Comparison of ENCODE assay signal across 17 cellular contexts in the genomic region with DNA sequence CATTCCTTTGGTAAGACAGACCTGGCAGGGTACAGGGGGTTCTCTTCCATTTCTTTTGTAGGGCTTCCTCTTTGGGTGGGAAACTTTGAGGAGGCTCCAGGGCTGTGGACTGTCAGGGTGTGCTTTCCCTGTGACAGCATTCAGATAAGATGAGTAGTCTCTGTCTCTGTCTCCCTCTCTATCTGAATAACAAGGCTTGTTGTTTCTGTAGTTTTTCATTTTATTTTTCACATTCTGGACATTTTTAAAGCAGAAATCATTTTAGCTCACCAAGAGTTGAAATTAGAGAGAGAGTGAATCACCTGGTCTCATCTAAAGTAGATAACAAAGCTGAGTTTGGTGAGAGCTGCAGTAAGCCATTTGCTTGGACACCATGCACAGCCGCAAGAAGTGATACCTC.
DNase-seq lines count a peak whose midpoint lies in the region; ATAC-seq and TF ChIP-seq lines count a peak whose summit lies in the region.
"Had no signal": no experiment of that assay in that cellular context is flagged by ENCODE, and none has a peak within 500 bp of the region (broad histone marks: within the 10 kb centered on the region; RNA-seq: fewer than 3 reads in every experiment).

No MANE protein-coding gene starts in this region.

- H3K27ac Mint-ChIP-seq in brain = peak overlapping the region in 4 of 5 experiments; percentile 9 to 92 (median 73)
- peak overlapping the region; percentile 68 for H3K27ac Mint-ChIP-seq in stimulated activated effector memory CD8-positive, alpha-beta T cell treated with anti-CD3 and anti-CD28 coated beads, Interleukin-12 subunit alpha, Interleukin-12 subunit beta, amount 100 ng/mL, for 72 hours

- no peak overlapping the region for H3K4me3 ChIP-seq in IMR-90 (ENCODE audit: insufficient read depth, low read depth, low read length)
- no peak overlapping the region for H3K4me3 ChIP-seq in mesenchymal stem cell (ENCODE audit: insufficient read depth in 1 of 2, low read depth in 1 of 2, low read length in 2 of 2)
- no peak overlapping the region for H3K4me3 ChIP-seq in mammary epithelial cell (replicated peaks in 1 of 3; ENCODE audit: insufficient read depth in 1 of 3, low read depth in 2 of 3, low read length in 3 of 3)
- H3K4me3 ChIP-seq in Karpas-422 (ENCODE audit: low read length) = no peak overlapping the region
- H3K4me3 ChIP-seq: MG63, tibial nerve had no signal

- H3K4me1 Mint-ChIP-seq in brain = peaks cover 27% of the 10 kb centered on the region
- peaks cover 24% of the 10 kb centered on the region for H3K4me1 Mint-ChIP-seq in stimulated activated effector memory CD8-positive, alpha-beta T cell treated with anti-CD3 and anti-CD28 coated beads, Interleukin-12 subunit alpha, Interleukin-12 subunit beta, amount 100 ng/mL, for 72 hours

- H3K27me3 ChIP-seq in IMR-90 (ENCODE audit: control insufficient read depth, insufficient read depth, low read length) (no peaks in the 10 kb centered on the region), mesenchymal stem cell (ENCODE audit: control insufficient read depth in 1 of 2, insufficient read depth in 1 of 2, low read length in 2 of 2) (peaks cover 0 to 2% of the 10 kb centered on the region in 2 experiments), mammary epithelial cell (ENCODE audit: insufficient read depth, low read length) (no peaks in the 10 kb centered on the region), Karpas-422 (ENCODE audit: low read length) (no peaks in the 10 kb centered on the region)
- H3K27me3 ChIP-seq: MG63, tibial nerve had no signal

- TF ChIP-seq CTCF in IMR-90 (conservative IDR thresholded peaks at IDR 0.05; ENCODE audit: low read depth, low read length) (no peak), brain (conservative IDR thresholded peaks at IDR 0.05) (no peak), mammary epithelial cell (conservative IDR thresholded peaks at IDR 0.05 in 1 of 2, IDR thresholded peaks at IDR 0.05 in 1 of 2; ENCODE audit: extremely low read depth in 1 of 2, insufficient read depth in 1 of 2, low read depth in 1 of 2, low read length in 2 of 2) (no peak)

- H3K9me2 ChIP-seq in Karpas-422 (replicated peaks; ENCODE audit: insufficient read depth, low read length) = no peaks in the 10 kb centered on the region

- H2AK9ac ChIP-seq in IMR-90 (replicated peaks; ENCODE audit: low read depth, low read length, poor library complexity) = no peak overlapping the region

- H3K36me3 ChIP-seq in IMR-90 (ENCODE audit: control insufficient read depth, insufficient read depth, low read length) (no peaks in the 10 kb centered on the region), mesenchymal stem cell (ENCODE audit: control insufficient read depth in 1 of 2, insufficient read depth in 2 of 2, low read depth in 1 of 2, low read length in 2 of 2) (no peaks in the 10 kb centered on the region), mammary epithelial cell (ENCODE audit: insufficient read depth, low read length) (no peaks in the 10 kb centered on the region), Karpas-422 (ENCODE audit: insufficient read depth, low read length) (no peaks in the 10 kb centered on the region)
- H3K36me3 ChIP-seq: MG63, tibial nerve had no signal

- H4K5ac ChIP-seq in IMR-90 (ENCODE audit: low read depth, low read length) = peak overlapping the region; percentile 9; the same call in 1 of the 2 replicates

- no peak overlapping the region for H2BK12ac ChIP-seq in mesenchymal stem cell (ENCODE audit: low read length in 2 of 2)

- WGBS in IMR-90 (ENCODE audit: extremely low coverage in 2 of 2, insufficient read length in 1 of 2), 2 experiments = no CpG with 5 or more reads among the region's 1 CpG
- WGBS in mesenchymal stem cell = no CpG with 5 or more reads among the region's 1 CpG
- WGBS in mammary epithelial cell (ENCODE audit: low coverage, missing lambda C conversion rate) = 100% methylated on average over 1 of the region's 1 CpG

- TF ChIP-seq POLR2A in IMR-90 (IDR thresholded peaks at IDR 0.05; ENCODE audit: low read depth, low read length) = no peak

- H3K36me3 Mint-ChIP-seq in brain = no peaks in the 10 kb centered on the region
- H3K36me3 Mint-ChIP-seq in stimulated activated effector memory CD8-positive, alpha-beta T cell treated with anti-CD3 and anti-CD28 coated beads, Interleukin-12 subunit alpha, Interleukin-12 subunit beta, amount 100 ng/mL, for 72 hours = no peaks in the 10 kb centered on the region

- H4K20me1 ChIP-seq in IMR-90 (ENCODE audit: insufficient read depth, low read length) (no peaks in the 10 kb centered on the region; the same call in 1 of the 2 replicates), mammary epithelial cell (ENCODE audit: insufficient read depth, low read length) (no peaks in the 10 kb centered on the region), Karpas-422 (ENCODE audit: insufficient read depth, low read depth, low read length) (no peaks in the 10 kb centered on the region)

- H3K79me1 ChIP-seq in IMR-90 (ENCODE audit: low read depth in 1 of 2, low read length in 2 of 2) = peaks cover 2 to 13% of the 10 kb centered on the region in 2 experiments; a peak in 2 of 4 replicates
- no peaks in the 10 kb centered on the region for H3K79me1 ChIP-seq in mesenchymal stem cell (replicated peaks; ENCODE audit: low read length, poor library complexity, severe bottlenecking)

- H3K9me1 ChIP-seq in IMR-90 (ENCODE audit: insufficient read depth, low read length) = peaks cover 20% of the 10 kb centered on the region

- CTCF ChIA-PET in IMR-90 (lab: Yijun Ruan, JAX) (no interaction called here), mammary epithelial cell (lab: Charles Lee; ENCODE audit: low non-redundant PET) (no interaction called here)

- dilution Hi-C loops in IMR-90 (cut with HindIII; ENCODE audit: low sequenced_read_pairs, unreplicated experiment) (no loop called here), mammary epithelial cell (cut with HindIII; ENCODE audit: low sequenced_read_pairs) (loop anchor here (5.0 kb wide), 1 partner anchor 71 kb away; no protein-coding TSS in a partner anchor)

- H2BK15ac ChIP-seq in IMR-90 (ENCODE audit: low read depth, low read length) (peak overlapping the region; percentile 83; the same call in 2 of the 3 replicates), mesenchymal stem cell (ENCODE audit: low read depth, poor library complexity, severe bottlenecking) (no peak overlapping the region)

- ATAC-seq in IMR-90 (ENCODE audit: low read depth) = 0 out of 2 replicates have a peak, but pooled peaks have one; percentile 9
- ATAC-seq in stimulated activated effector memory CD8-positive, alpha-beta T cell treated with anti-CD3 and anti-CD28 coated beads, Interleukin-12 subunit alpha, Interleukin-12 subunit beta, amount 100 ng/mL, for 72 hours = no peak
- no peak for ATAC-seq in HG03354 (IDR thresholded peaks at IDR 0.05; ENCODE audit: poor library complexity, severe bottlenecking, unreplicated experiment)

- H3K79me2 ChIP-seq in mammary epithelial cell (ENCODE audit: insufficient read depth, low read length) (no peaks in the 10 kb centered on the region), Karpas-422 (ENCODE audit: low read length) (no peaks in the 10 kb centered on the region)

- H3K4ac ChIP-seq in IMR-90 (ENCODE audit: low read depth, low read length) = peak overlapping the region; percentile 87
- peak overlapping the region; percentile 16 to 69 for H3K4ac ChIP-seq in mesenchymal stem cell (ENCODE audit: low read depth in 1 of 2, low read length in 2 of 2)

- no peaks in the 10 kb centered on the region for H3K9me3 Mint-ChIP-seq in brain
- no peaks in the 10 kb centered on the region for H3K9me3 Mint-ChIP-seq in stimulated activated effector memory CD8-positive, alpha-beta T cell treated with anti-CD3 and anti-CD28 coated beads, Interleukin-12 subunit alpha, Interleukin-12 subunit beta, amount 100 ng/mL, for 72 hours

- H2BK5ac ChIP-seq in IMR-90 (ENCODE audit: low read depth, low read length, poor library complexity, severe bottlenecking) (peak overlapping the region; percentile 70), mesenchymal stem cell (ENCODE audit: low read depth, low read length, poor library complexity, severe bottlenecking) (no peak overlapping the region)

- peak; percentile 52 for DNase-seq in IMR-90
- DNase-seq in mesenchymal stem cell = peak; percentile 43
- DNase-seq in stimulated activated effector memory CD8-positive, alpha-beta T cell treated with anti-CD3 and anti-CD28 coated beads, Interleukin-12 subunit alpha, Interleukin-12 subunit beta, amount 100 ng/mL, for 72 hours (ENCODE audit: low spot score in 2 of 2) = no peak
- DNase-seq in mammary epithelial cell = no peak
- no peak for DNase-seq in Karpas-422
- no peak for DNase-seq in activated naive CD4-positive, alpha-beta T cell (lab: John Stamatoyannopoulos, UW)
- DNase-seq: activated CD4-positive, alpha-beta T cell treated with anti-CD3 and anti-CD28 coated beads for 1 hour; activated CD8-positive, alpha-beta memory T cell treated with anti-CD3 and anti-CD28 coated beads, Interleukin-2, amount 50 U/mL, for 4 hours; activated naive CD4-positive, alpha-beta T cell treated with anti-CD3 and anti-CD28 coated beads, Interleukin-2, amount 50 U/mL, for 16 hours; NCI-H2081; NCI-H774; RPMI8226; T-helper 2 cell had no signal

- POLR2A ChIA-PET in IMR-90 (lab: Charles Lee; ENCODE audit: unreplicated experiment) = no interaction called here

- H4K91ac ChIP-seq in IMR-90 (ENCODE audit: insufficient read depth, low read depth, low read length) (peak overlapping the region; percentile 89; the same call in 1 of the 2 replicates), mesenchymal stem cell (ENCODE audit: low read length) (no peak overlapping the region)

- H3K27ac ChIP-seq in IMR-90 (ENCODE audit: insufficient read depth, low read length) (no peak overlapping the region), mesenchymal stem cell (ENCODE audit: low read length, poor library complexity, severe bottlenecking) (peak overlapping the region; percentile 65), mammary epithelial cell (ENCODE audit: insufficient read depth, low read depth, low read length) (no peak overlapping the region), Karpas-422 (ENCODE audit: low read length) (no peak overlapping the region)

- no peaks in the 10 kb centered on the region for H3K27me3 Mint-ChIP-seq in brain

- no peak overlapping the region for H2AFZ ChIP-seq in IMR-90 (replicated peaks; ENCODE audit: low read length, poor library complexity)
- no peak overlapping the region for H2AFZ ChIP-seq in mesenchymal stem cell (ENCODE audit: low read depth, low read length)
- no peak overlapping the region for H2AFZ ChIP-seq in mammary epithelial cell (ENCODE audit: low read depth, low read length)
- H2AFZ ChIP-seq in Karpas-422 (ENCODE audit: low read length) = no peak overlapping the region

- H3K18ac ChIP-seq in IMR-90 (ENCODE audit: low read depth, low read length) (peak overlapping the region; percentile 51; the same call in 1 of the 2 replicates), mesenchymal stem cell (ENCODE audit: low read depth in 1 of 2, low read length in 2 of 2) (peak overlapping the region in 1 of 2 experiments; percentile 87)

- H3K4me1 ChIP-seq in IMR-90 (ENCODE audit: control insufficient read depth, insufficient read depth, low read length) = peaks cover 17% of the 10 kb centered on the region
- peaks cover 16% of the 10 kb centered on the region for H3K4me1 ChIP-seq in mesenchymal stem cell (ENCODE audit: control insufficient read depth, insufficient read depth, low read depth, low read length)
- H3K4me1 ChIP-seq in mammary epithelial cell (ENCODE audit: insufficient read depth, low read length) = peaks cover 21% of the 10 kb centered on the region
- H3K4me1 ChIP-seq in Karpas-422 (ENCODE audit: low read length) = no peaks in the 10 kb centered on the region

- H3K56ac ChIP-seq in IMR-90 (ENCODE audit: extremely low read depth, insufficient read depth, low read length) = peak overlapping the region; percentile 33; the same call in 1 of the 2 replicates

- peak overlapping the region; percentile 93 for H2BK20ac ChIP-seq in IMR-90 (ENCODE audit: low read depth, low read length)

- intact Hi-C loops in IMR-90 (cut with micrococcal nuclease) (no loop called here), mammary epithelial cell (cut with micrococcal nuclease) (loop anchor here (5.0 kb wide), 2 partner anchors 76 to 101 kb away; a partner anchor contains a TSS)

- no peak overlapping the region for H3K4me3 Mint-ChIP-seq in brain
- no peak overlapping the region for H3K4me3 Mint-ChIP-seq in stimulated activated effector memory CD8-positive, alpha-beta T cell treated with anti-CD3 and anti-CD28 coated beads, Interleukin-12 subunit alpha, Interleukin-12 subunit beta, amount 100 ng/mL, for 72 hours

- H3K9ac ChIP-seq in IMR-90 (ENCODE audit: low read depth, low read length) = no peak overlapping the region
- H3K9ac ChIP-seq in mesenchymal stem cell (ENCODE audit: low read length) = peak overlapping the region; percentile 75
- H3K9ac ChIP-seq in mammary epithelial cell (ENCODE audit: insufficient read depth, low read length) = no peak overlapping the region
- H3K9ac ChIP-seq in Karpas-422 (ENCODE audit: low read length) = no peak overlapping the region

- H3K4me2 ChIP-seq in IMR-90 (ENCODE audit: low read depth, low read length) (peak overlapping the region; percentile 14; the same call in 1 of the 2 replicates), mesenchymal stem cell (ENCODE audit: low read length, poor library complexity, severe bottlenecking) (no peak overlapping the region), mammary epithelial cell (ENCODE audit: insufficient read depth, low read depth, low read length) (no peak overlapping the region), Karpas-422 (ENCODE audit: low read depth, low read length, poor library complexity, severe bottlenecking) (no peak overlapping the region)

- TF ChIP-seq RAD21 in IMR-90 (IDR thresholded peaks at IDR 0.05; ENCODE audit: low read length) = no peak

- H4K8ac ChIP-seq in IMR-90 (ENCODE audit: low read depth in 2 of 2, low read length in 2 of 2) (peak overlapping the region in 1 of 2 experiments; percentile 85; a peak in 3 of 4 replicates), mesenchymal stem cell (ENCODE audit: low read length) (no peak overlapping the region)

- H2BK120ac ChIP-seq in IMR-90 (ENCODE audit: low read depth, low read length) (peak overlapping the region; percentile 92), mesenchymal stem cell (ENCODE audit: low read depth, low read length) (peak overlapping the region; percentile 37)

- H2AK5ac ChIP-seq in IMR-90 (ENCODE audit: low read depth, low read length) (peak overlapping the region; percentile 28; the same call in 1 of the 2 replicates), mesenchymal stem cell (ENCODE audit: low read length, severe bottlenecking) (peak overlapping the region; percentile 1)

- in situ Hi-C loops in IMR-90 (cut with MboI; ENCODE audit: low sequenced_read_pairs) = no loop called here
- in situ Hi-C loops in mammary epithelial cell (cut with MboI; ENCODE audit: low sequenced_read_pairs in 2 of 2) = no loop called here

- H3K9me3 ChIP-seq in IMR-90 (ENCODE audit: control insufficient read depth, insufficient read depth, low read length) (no peaks in the 10 kb centered on the region), mesenchymal stem cell (ENCODE audit: control insufficient read depth, low read length) (no peaks in the 10 kb centered on the region), mammary epithelial cell (replicated peaks; ENCODE audit: insufficient read depth, low read length) (no peaks in the 10 kb centered on the region), Karpas-422 (ENCODE audit: low read length) (no peaks in the 10 kb centered on the region)
- H3K9me3 ChIP-seq: MG63, tibial nerve had no signal

- H3K14ac ChIP-seq in IMR-90 (replicated peaks; ENCODE audit: low read depth, low read length) (peak overlapping the region; percentile 87), mesenchymal stem cell (ENCODE audit: low read length in 2 of 2) (no peak overlapping the region)

- BruUV-seq in IMR-90 (replicated peaks; lab: Mats Ljungman, UMichigan) = no TSS peak
- BruUV-seq in mammary epithelial cell (replicated peaks; lab: Mats Ljungman, UMichigan) = no TSS peak

- H3K23ac ChIP-seq in IMR-90 (ENCODE audit: low read depth, low read length) (peak overlapping the region; percentile 86; the same call in 1 of the 2 replicates), mesenchymal stem cell (ENCODE audit: low read length in 2 of 2) (no peak overlapping the region)

Comparison
In these comparisons a context has a peak if more than half of its experiments do, and no peak if none do; other contexts are left out.
1. DNase-seq: peak in IMR-90 (single experiment) and mesenchymal stem cell (single experiment); none in stimulated activated effector memory CD8-positive, alpha-beta T cell treated with anti-CD3 and anti-CD28 coated beads, Interleukin-12 subunit alpha, Interleukin-12 subunit beta, amount 100 ng/mL, for 72 hours (0 of 2), mammary epithelial cell (single experiment), Karpas-422 (single experiment) and activated naive CD4-positive, alpha-beta T cell (0 of 4).